8 cellular contexts compared by ENCODE assay signal in the genomic region with DNA sequence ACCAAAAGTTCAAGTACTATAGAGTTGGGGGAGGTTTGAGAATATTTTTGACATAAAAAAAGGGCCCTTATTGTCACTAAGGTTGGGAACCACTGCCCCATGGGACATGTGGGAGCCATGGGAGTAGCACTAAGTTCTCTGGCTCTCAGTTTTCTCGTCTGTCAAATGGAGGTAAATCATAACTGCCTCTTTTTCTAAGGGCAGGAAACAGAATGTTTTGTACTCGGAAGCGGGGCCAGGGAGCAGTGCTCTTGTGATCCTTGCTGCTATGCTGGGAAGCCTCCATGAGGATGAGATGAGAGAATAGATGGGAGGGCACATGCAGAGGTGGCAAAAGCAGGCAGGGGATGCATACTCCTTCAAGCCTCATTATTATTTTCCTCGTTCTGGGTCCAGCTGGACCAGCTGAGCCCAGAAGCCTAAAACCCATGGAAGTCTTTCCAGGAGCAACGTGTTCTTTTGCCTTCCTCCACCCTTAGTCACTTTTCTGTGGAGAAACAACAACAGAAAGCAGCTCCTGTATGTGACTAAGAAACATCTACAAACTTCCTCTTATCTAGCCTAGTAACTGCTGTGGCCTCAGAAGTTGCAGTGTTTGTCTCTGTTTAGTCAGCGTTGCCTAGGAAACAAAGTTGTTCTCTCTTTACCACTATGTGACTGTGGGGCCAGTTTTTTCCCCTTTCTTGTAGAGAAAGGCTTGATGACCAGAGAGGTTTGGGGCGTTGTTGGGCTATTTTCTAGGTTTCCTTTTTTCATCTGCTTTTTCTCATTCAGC.
DNase-seq lines count a peak whose midpoint lies in the region; ATAC-seq and TF ChIP-seq lines count a peak whose summit lies in the region.

No MANE protein-coding gene starts in this region.

- peaks cover 7% of the 10 kb centered on the region for H3K27me3 Mint-ChIP-seq in nephron progenitor cell (ENCODE audit: low read depth, poor library complexity)

- peak overlapping the region; percentile 39; the same call in 1 of the 2 replicates for H3K4me3 ChIP-seq in Karpas-422 (ENCODE audit: low read length)
- peak overlapping the region in 1 of 4 donors; percentile 45 for H3K4me3 ChIP-seq in esophagus squamous epithelium

- peaks cover 23% of the 10 kb centered on the region for H3K36me3 Mint-ChIP-seq in nephron progenitor cell (ENCODE audit: low read depth)

- peaks cover 47% of the 10 kb centered on the region for H3K9me3 Mint-ChIP-seq in nephron progenitor cell

- H3K4me1 Mint-ChIP-seq in nephron progenitor cell = peaks cover 43% of the 10 kb centered on the region

- H3K4me3 Mint-ChIP-seq in nephron progenitor cell = peak overlapping the region; percentile 48

- peak overlapping the region; percentile 75; the same call in 1 of the 2 replicates for H2AFZ ChIP-seq in Karpas-422 (ENCODE audit: low read length)

- H3K27ac ChIP-seq in Karpas-422 (ENCODE audit: low read length) = peak overlapping the region; percentile 93
- H3K27ac ChIP-seq in esophagus squamous epithelium = peak overlapping the region; percentile 90 to 98 (median 95)

- H3K4me2 ChIP-seq in Karpas-422 (ENCODE audit: low read depth, low read length, poor library complexity, severe bottlenecking) = peak overlapping the region; percentile 53

- no peaks in the 10 kb centered on the region for H3K79me2 ChIP-seq in Karpas-422 (ENCODE audit: low read length)

- TF ChIP-seq POLR2A in esophagus squamous epithelium (IDR thresholded peaks at IDR 0.05) = peak in 2 of 4 donors; percentile 19 to 58

- 10 to 29% methylated on average over 6 to 7 of the region's 7 CpGs for WGBS in esophagus squamous epithelium, 2 donors

- H3K4me1 ChIP-seq in Karpas-422 (ENCODE audit: low read length) (peaks cover 62% of the 10 kb centered on the region), esophagus squamous epithelium (peaks cover 0 to 58% (median 21%) of the 10 kb centered on the region in 3 donors)

- peaks cover 5% of the 10 kb centered on the region; the same call in 1 of the 2 replicates for H4K20me1 ChIP-seq in Karpas-422 (ENCODE audit: insufficient read depth, low read depth, low read length)

- peak overlapping the region; percentile 56 for H3K9ac ChIP-seq in Karpas-422 (ENCODE audit: low read length)

- H3K27me3 ChIP-seq in Karpas-422 (ENCODE audit: low read length) (no peaks in the 10 kb centered on the region), esophagus squamous epithelium (no peaks in the 10 kb centered on the region)

- DNase-seq in HCEC 1CT (peak; percentile 91), Karpas-422 (peak; percentile 93), esophagus squamous epithelium (lab: John Stamatoyannopoulos, UW) (peak; percentile 13), nephron progenitor cell (no peak), NCI-H1436 treated with DMSO at 0.1 percent for 48 hours (lab: John Stamatoyannopoulos, UW) (no peak), NCI-H187 treated with DMSO at 0.1 percent for 48 hours (lab: John Stamatoyannopoulos, UW) (no peak)
- DNase-seq in activated CD4-positive, alpha-beta T cell treated with anti-CD3 and anti-CD28 coated beads, Interleukin-2, amount 50 U/mL, for 1 hour = peak; percentile 32

- H3K36me3 ChIP-seq in Karpas-422 (ENCODE audit: insufficient read depth, low read length) (peaks cover 3% of the 10 kb centered on the region; the same call in 1 of the 2 replicates), esophagus squamous epithelium (peaks cover 0 to 27% (median 9%) of the 10 kb centered on the region in 3 donors)

- TF ChIP-seq CTCF in esophagus squamous epithelium (IDR thresholded peaks at IDR 0.05) (no peak), nephron progenitor cell (IDR thresholded peaks at IDR 0.05) (no peak)

- peak overlapping the region; percentile 99 for H3K27ac Mint-ChIP-seq in nephron progenitor cell

- intact Hi-C loops in esophagus squamous epithelium (cut with DNase I) = loop anchor here (5.0 kb wide), 1 partner anchor 34 kb away; no protein-coding TSS in a partner anchor

- H3K9me3 ChIP-seq in Karpas-422 (ENCODE audit: low read length) (no peaks in the 10 kb centered on the region), esophagus squamous epithelium (no peaks in the 10 kb centered on the region)

- H3K9me2 ChIP-seq in Karpas-422 (replicated peaks; ENCODE audit: insufficient read depth, low read length) = no peaks in the 10 kb centered on the region

- peak; percentile 97 for ATAC-seq in GM18498 (IDR thresholded peaks at IDR 0.05; ENCODE audit: unreplicated experiment)

Comparison
In these comparisons a context has a peak if more than half of its experiments do, and no peak if none do; other contexts are left out.
1. DNase-seq: peak in HCEC 1CT (single experiment), Karpas-422 (single experiment), activated CD4-positive, alpha-beta T cell treated with anti-CD3 and anti-CD28 coated beads, Interleukin-2, amount 50 U/mL, for 1 hour (single experiment) and esophagus squamous epithelium (single experiment); none in nephron progenitor cell (single experiment), NCI-H1436 treated with DMSO at 0.1 percent for 48 hours (single experiment) and NCI-H187 treated with DMSO at 0.1 percent for 48 hours (single experiment).